Comparison of ENCODE assay signal across 14 cellular contexts in genomic region chr9:114229236-114229635, GRCh38.
"Had no signal": no experiment of that assay in that cellular context is flagged by ENCODE, and none has a peak within 500 bp of the region (broad histone marks: within the 10 kb centered on the region; RNA-seq: fewer than 3 reads in every experiment).

No MANE protein-coding gene starts in this region.

- H3K4me1 Mint-ChIP-seq: activated naive CD8-positive, alpha-beta T cell treated with anti-CD3 and anti-CD28 coated beads, Interleukin-2, amount 50 U/mL, for 24 hours; memory B cell had no signal

- H3K9me3 Mint-ChIP-seq: activated naive CD8-positive, alpha-beta T cell treated with anti-CD3 and anti-CD28 coated beads, Interleukin-2, amount 50 U/mL, for 24 hours; activated T-helper 1 cell treated with anti-CD3 and anti-CD28 coated beads, Interleukin-12 subunit alpha, Interleukin-12 subunit beta, Interleukin-2, Interleukin-4 antibody, amounts not matched to agents 30 ng/mL and 10 ng/mL and 1 ng/mL, durations not matched to agents 14 hours and 24 hours and 36 hours; dendritic cell treated with granulocyte-macrophage colony-stimulating factor and Interleukin-4, amounts not matched to agents 40 ng/mL and 50 ng/mL, for 4 days; memory B cell; neural crest cell had no signal

- H3K4me1 ChIP-seq: body of pancreas, pancreas had no signal

- H3K9me3 ChIP-seq: body of pancreas, pancreas, stomach, thoracic aorta had no signal

- DNase-seq: activated CD4-positive, alpha-beta T cell treated with anti-CD3 and anti-CD28 coated beads for 48 hours; activated CD8-positive, alpha-beta T cell treated with anti-CD3 and anti-CD28 coated beads, Interleukin-2, amount 10 ng/mL, durations not matched to agents 7 days and 5 days; activated naive CD4-positive, alpha-beta T cell treated with Interleukin-2 at 50 U/mL for 16 hours; activated naive CD8-positive, alpha-beta T cell treated with anti-CD3 and anti-CD28 coated beads, Interleukin-2, amount 50 U/mL, for 24 hours; body of pancreas; pancreas; stomach; T1000 had no signal

- H3K27ac Mint-ChIP-seq: activated CD8-positive, alpha-beta T cell treated with anti-CD3 and anti-CD28 coated beads, Interleukin-2, amount 10 ng/mL, durations not matched to agents 7 days and 5 days; activated naive CD8-positive, alpha-beta T cell treated with anti-CD3 and anti-CD28 coated beads, Interleukin-2, amount 50 U/mL, for 24 hours; activated T-helper 1 cell treated with anti-CD3 and anti-CD28 coated beads, Interleukin-12 subunit alpha, Interleukin-12 subunit beta, Interleukin-2, Interleukin-4 antibody, amounts not matched to agents 30 ng/mL and 10 ng/mL and 1 ng/mL, durations not matched to agents 14 hours and 24 hours and 36 hours; dendritic cell treated with granulocyte-macrophage colony-stimulating factor and Interleukin-4, amounts not matched to agents 40 ng/mL and 50 ng/mL, for 4 days; memory B cell had no signal

- H3K27me3 Mint-ChIP-seq: activated naive CD8-positive, alpha-beta T cell treated with anti-CD3 and anti-CD28 coated beads, Interleukin-2, amount 50 U/mL, for 24 hours had no signal

- H3K27me3 ChIP-seq: body of pancreas, pancreas, stomach had no signal

- H3K36me3 ChIP-seq: pancreas, stomach, thoracic aorta had no signal

- H3K36me3 Mint-ChIP-seq: memory B cell had no signal

- H3K27ac ChIP-seq: body of pancreas, pancreas, stomach, VCaP had no signal

- FAIRE-seq: pancreas had no signal

- H3K4me3 Mint-ChIP-seq: activated CD8-positive, alpha-beta T cell treated with anti-CD3 and anti-CD28 coated beads, Interleukin-2, amount 10 ng/mL, durations not matched to agents 7 days and 5 days; activated naive CD8-positive, alpha-beta T cell treated with anti-CD3 and anti-CD28 coated beads, Interleukin-2, amount 50 U/mL, for 24 hours; activated T-helper 1 cell treated with anti-CD3 and anti-CD28 coated beads, Interleukin-12 subunit alpha, Interleukin-12 subunit beta, Interleukin-2, Interleukin-4 antibody, amounts not matched to agents 30 ng/mL and 10 ng/mL and 1 ng/mL, durations not matched to agents 14 hours and 24 hours and 36 hours; dendritic cell treated with granulocyte-macrophage colony-stimulating factor and Interleukin-4, amounts not matched to agents 40 ng/mL and 50 ng/mL, for 4 days; memory B cell; neural crest cell had no signal

- H3K4me3 ChIP-seq: body of pancreas, pancreas, stomach, thoracic aorta had no signal
